Comparison of ENCODE assay signal across 1 cellular context in the genomic region with DNA sequence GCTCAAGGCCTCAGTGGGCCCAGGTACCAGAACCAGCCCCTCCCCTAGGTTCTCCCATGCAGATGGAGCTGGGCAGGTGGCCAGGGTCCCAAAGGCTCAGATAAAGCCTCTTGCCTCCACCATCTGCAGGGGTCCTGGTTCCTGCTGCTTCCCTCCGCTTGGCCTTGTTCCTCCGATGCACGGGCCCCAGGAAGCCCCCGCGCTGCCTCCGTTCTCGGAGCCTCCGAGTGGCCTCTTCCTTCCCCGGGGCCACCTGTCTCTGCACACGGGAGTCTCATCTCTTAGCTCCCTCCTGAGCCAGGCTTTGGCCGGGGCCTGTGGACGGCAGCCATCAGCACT.
TF ChIP-seq lines count a peak whose summit lies in the region.

No MANE protein-coding gene starts in this region.

TF ChIP-seq in H1, 55 proteins besides CTCF, POLR2A, EP300 and RAD21:
- no peak for TF ChIP-seq BCL11A (IDR thresholded peaks at IDR 0.05; ENCODE audit: low read depth in 2 of 2, low read length in 2 of 2)
